In genomic region chr1:16237343-16237830, GRCh38 we compare ENCODE assay signal across 8 cellular contexts. TPM values are rescaled to one million over a fixed set of nuclear protein-coding genes. Genes with fewer than 3 reads are reported as not detected.
DNase-seq lines count a peak whose midpoint lies in the region; ATAC-seq, FAIRE-seq and TF ChIP-seq lines count a peak whose summit lies in the region.

No MANE protein-coding gene starts in this region.

- no peaks in the 10 kb centered on the region for H3K79me2 ChIP-seq in keratinocyte (ENCODE audit: control insufficient read depth, insufficient read depth, low read length)

- no peaks in the 10 kb centered on the region for H3K9me1 ChIP-seq in keratinocyte (ENCODE audit: control insufficient read depth, extremely low read depth, insufficient read depth, low read length)

- peak overlapping the region; percentile 82 for H3K27ac ChIP-seq in keratinocyte (ENCODE audit: control insufficient read depth, insufficient read depth, low read length)
- peak overlapping the region; percentile 62 for H3K27ac ChIP-seq in thymus (ENCODE audit: low read depth)

- H4K20me1 ChIP-seq in keratinocyte (ENCODE audit: control insufficient read depth, extremely low read depth, insufficient read depth, low read length) = no peaks in the 10 kb centered on the region

- peaks cover 22% of the 10 kb centered on the region for H3K4me1 ChIP-seq in keratinocyte (ENCODE audit: control insufficient read depth, extremely low read depth, insufficient read depth, low read length)
- peaks cover 6% of the 10 kb centered on the region for H3K4me1 ChIP-seq in thymus (ENCODE audit: control insufficient read depth, insufficient read depth, low read length)

- peak overlapping the region; percentile 74 for H3K9ac ChIP-seq in keratinocyte (ENCODE audit: control insufficient read depth, extremely low read depth, insufficient read depth, low read length)

- H3K9me3 ChIP-seq in keratinocyte (ENCODE audit: control insufficient read depth, low read depth, low read length) = no peaks in the 10 kb centered on the region
- no peaks in the 10 kb centered on the region for H3K9me3 ChIP-seq in thymus (ENCODE audit: control insufficient read depth)

- intact Hi-C loops in activated CD4-positive, alpha-beta T cell treated with anti-CD3 and anti-CD28 coated beads for 36 hours (cut with DNase I, micrococcal nuclease) = loop anchor here (1.0 to 10.0 kb wide), 11 partner anchors 20 to 620 kb away; partner anchors contain the start of genes SZRD1 (in 2 of the 2), DDI2 (in 1 of the 2), FBXO42 (in 1 of the 2) and NBPF1 (in 1 of the 2)

- H3K4me3 Mint-ChIP-seq in activated CD4-positive, alpha-beta T cell treated with anti-CD3 and anti-CD28 coated beads for 36 hours = peak overlapping the region; percentile 81
- peak overlapping the region; percentile 88 for H3K4me3 Mint-ChIP-seq in activated naive CD8-positive, alpha-beta T cell treated with anti-CD3 and anti-CD28 coated beads for 36 hours

- no peak for TF ChIP-seq CTCF in keratinocyte (optimal IDR thresholded peaks at IDR 0.05 in 1 of 3, IDR thresholded peaks at IDR 0.05 in 1 of 3, conservative IDR thresholded peaks at IDR 0.05 in 1 of 3; ENCODE audit: extremely low read depth in 1 of 3, insufficient read depth in 2 of 3, low read length in 3 of 3)

- DNase-seq in activated CD4-positive, alpha-beta T cell treated with anti-CD3 and anti-CD28 coated beads for 36 hours = no peak
- no peak for DNase-seq in activated CD4-positive, alpha-beta T cell treated with anti-CD3 and anti-CD28 coated beads, Interleukin-2, amount 50 U/mL, for 48 hours
- DNase-seq in activated naive CD8-positive, alpha-beta T cell treated with anti-CD3 and anti-CD28 coated beads for 36 hours = no peak
- DNase-seq in keratinocyte (ENCODE audit: low read depth, low spot score) (no peak), NOMO-1 treated with dmso at 0.1 percent for 144 hours (lab: John Stamatoyannopoulos, UW; ENCODE audit: unreplicated experiment) (no peak), anterior cingulate cortex (lab: John Stamatoyannopoulos, UW) (no peak)

- no peak for ATAC-seq in activated CD4-positive, alpha-beta T cell treated with anti-CD3 and anti-CD28 coated beads for 36 hours
- no peak for ATAC-seq in GM19463 (IDR thresholded peaks at IDR 0.05; ENCODE audit: unreplicated experiment)

- peak overlapping the region; percentile 85 for H3K27ac Mint-ChIP-seq in activated CD4-positive, alpha-beta T cell treated with anti-CD3 and anti-CD28 coated beads for 36 hours
- H3K27ac Mint-ChIP-seq in activated naive CD8-positive, alpha-beta T cell treated with anti-CD3 and anti-CD28 coated beads for 36 hours = peak overlapping the region; percentile 92

- no peaks in the 10 kb centered on the region for H3K9me3 Mint-ChIP-seq in activated CD4-positive, alpha-beta T cell treated with anti-CD3 and anti-CD28 coated beads for 36 hours (ENCODE audit: low read depth)
- H3K9me3 Mint-ChIP-seq in activated naive CD8-positive, alpha-beta T cell treated with anti-CD3 and anti-CD28 coated beads for 36 hours = no peaks in the 10 kb centered on the region

- POLR2A ChIA-PET in activated CD4-positive, alpha-beta T cell treated with anti-CD3 and anti-CD28 coated beads for 36 hours (lab: Charles Lee) = interaction anchor here (0.6 to 2.0 kb wide), 2 partner anchors 20 to 134 kb away, joined by 4 to 8 read pairs; no protein-coding TSS in a partner anchor

- H3K4me3 ChIP-seq in keratinocyte (ENCODE audit: control insufficient read depth in 2 of 3, extremely low read depth in 1 of 3, insufficient read depth in 2 of 3, low read depth in 1 of 3, low read length in 3 of 3) (peak overlapping the region in 2 of 3 experiments; percentile 58 to 62), thymus (ENCODE audit: low read length) (peak overlapping the region; percentile 51)

- no peaks in the 10 kb centered on the region for H3K36me3 Mint-ChIP-seq in activated CD4-positive, alpha-beta T cell treated with anti-CD3 and anti-CD28 coated beads for 36 hours (ENCODE audit: low read depth)
- H3K36me3 Mint-ChIP-seq in activated naive CD8-positive, alpha-beta T cell treated with anti-CD3 and anti-CD28 coated beads for 36 hours = no peaks in the 10 kb centered on the region

- no peaks in the 10 kb centered on the region for H3K27me3 ChIP-seq in keratinocyte (ENCODE audit: control insufficient read depth, extremely low read depth, insufficient read depth, low read length)
- no peaks in the 10 kb centered on the region for H3K27me3 ChIP-seq in thymus (ENCODE audit: control insufficient read depth, insufficient read depth)

- peak overlapping the region; percentile 62 for H3K4me2 ChIP-seq in keratinocyte (ENCODE audit: control insufficient read depth, extremely low read depth, insufficient read depth, low read depth, low read length)

- CTCF ChIA-PET in activated CD4-positive, alpha-beta T cell treated with anti-CD3 and anti-CD28 coated beads for 36 hours (lab: Charles Lee) = interaction anchor here (0.8 to 1.4 kb wide), 6 partner anchors 11 to 162 kb away, joined by 3 to 8 read pairs (median 4); no protein-coding TSS in a partner anchor

- no peak for FAIRE-seq in keratinocyte (lab: Jason Lieb, UNC)

- 36% methylated on average over 6 of the region's 6 CpGs for WGBS in thymus

- H3K27me3 Mint-ChIP-seq in activated CD4-positive, alpha-beta T cell treated with anti-CD3 and anti-CD28 coated beads for 36 hours = no peaks in the 10 kb centered on the region
- H3K27me3 Mint-ChIP-seq in activated naive CD8-positive, alpha-beta T cell treated with anti-CD3 and anti-CD28 coated beads for 36 hours = no peaks in the 10 kb centered on the region

- peaks cover 0 to 2% of the 10 kb centered on the region in 2 experiments for H3K36me3 ChIP-seq in keratinocyte (ENCODE audit: control insufficient read depth in 2 of 2, extremely low read depth in 1 of 2, insufficient read depth in 2 of 2, low read length in 2 of 2)
- no peaks in the 10 kb centered on the region for H3K36me3 ChIP-seq in thymus (ENCODE audit: control insufficient read depth, insufficient read depth)

- dilution Hi-C loops in keratinocyte (cut with MboI; ENCODE audit: extremely low pct_ligation_motif_present, low sequenced_read_pairs) = no loop called here

- H3K4me1 Mint-ChIP-seq in activated CD4-positive, alpha-beta T cell treated with anti-CD3 and anti-CD28 coated beads for 36 hours = peaks cover 23% of the 10 kb centered on the region
- H3K4me1 Mint-ChIP-seq in activated naive CD8-positive, alpha-beta T cell treated with anti-CD3 and anti-CD28 coated beads for 36 hours = peaks cover 7% of the 10 kb centered on the region

- peak overlapping the region; percentile 92 for H2AFZ ChIP-seq in keratinocyte (ENCODE audit: control insufficient read depth, low read length)

RNA-seq across cellular contexts. Expression of gene CPLANE2, which starts 0.4 kb away (rescaled TPM):
- total RNA-seq in activated CD4-positive, alpha-beta T cell treated with anti-CD3 and anti-CD28 coated beads for 36 hours = 1 to 10 TPM; 2.4 to 3.7 TPM
- total RNA-seq in activated naive CD8-positive, alpha-beta T cell treated with anti-CD3 and anti-CD28 coated beads for 36 hours = 1 to 10 TPM; 2.2 to 2.5 TPM
- polyA plus RNA-seq in keratinocyte = 1.7 to 3.6 TPM (median 2.5 TPM) in 3 replicates
- polyA plus RNA-seq in keratinocyte (2011; ENCODE audit: low read depth) = 0.85 TPM
- 0.83 and 3.8 TPM in 2 replicates for polyA plus RNA-seq in keratinocyte (2011; cell fraction: cytosol; rRNA removed)
- 2.1 and 3.4 TPM in 2 replicates for polyA plus RNA-seq in keratinocyte (2011; cell fraction: nucleus; rRNA removed)
- polyA plus RNA-seq in keratinocyte (2012; ENCODE audit: low replicate concordance) = 1.6 and 4.7 TPM in 2 replicates
- polyA minus RNA-seq in keratinocyte = 3.3 to 12.7 TPM (median 7.3 TPM) in 3 replicates
- 9.6 TPM for polyA minus RNA-seq in keratinocyte (2011; cell fraction: cytosol; rRNA and poly(A)+ RNA removed)
- polyA minus RNA-seq in keratinocyte (2011; cell fraction: nucleus; rRNA and poly(A)+ RNA removed) = 2.2 and 5.0 TPM in 2 replicates
- 4.0 TPM for polyA plus RNA-seq in thymus

RNA-seq across cellular contexts. Expression of gene ARHGEF19, which starts 24.9 kb away (rescaled TPM):
- total RNA-seq in activated CD4-positive, alpha-beta T cell treated with anti-CD3 and anti-CD28 coated beads for 36 hours = 1 to 10 TPM; 4.9 to 6.5 TPM
- total RNA-seq in activated naive CD8-positive, alpha-beta T cell treated with anti-CD3 and anti-CD28 coated beads for 36 hours = 1 to 10 TPM; 4.4 to 4.5 TPM
- 5.0 to 7.1 TPM (median 5.1 TPM) in 3 replicates for polyA plus RNA-seq in keratinocyte
- polyA plus RNA-seq in keratinocyte (2011; ENCODE audit: low read depth) = 2.4 TPM
- 2.6 and 4.1 TPM in 2 replicates for polyA plus RNA-seq in keratinocyte (2011; cell fraction: cytosol; rRNA removed)
- polyA plus RNA-seq in keratinocyte (2011; cell fraction: nucleus; rRNA removed) = 10.6 and 14.4 TPM in 2 replicates
- 2.1 and 5.8 TPM in 2 replicates for polyA plus RNA-seq in keratinocyte (2012; ENCODE audit: low replicate concordance)
- 4.3 to 8.0 TPM (median 4.6 TPM) in 3 replicates for polyA minus RNA-seq in keratinocyte
- 4.4 TPM for polyA minus RNA-seq in keratinocyte (2011; cell fraction: cytosol; rRNA and poly(A)+ RNA removed)
- polyA minus RNA-seq in keratinocyte (2011; cell fraction: nucleus; rRNA and poly(A)+ RNA removed) = 3.0 and 4.4 TPM in 2 replicates
- 9.6 TPM for polyA plus RNA-seq in thymus
